Comparison of ENCODE assay signal across 26 cellular contexts in the genomic region with DNA sequence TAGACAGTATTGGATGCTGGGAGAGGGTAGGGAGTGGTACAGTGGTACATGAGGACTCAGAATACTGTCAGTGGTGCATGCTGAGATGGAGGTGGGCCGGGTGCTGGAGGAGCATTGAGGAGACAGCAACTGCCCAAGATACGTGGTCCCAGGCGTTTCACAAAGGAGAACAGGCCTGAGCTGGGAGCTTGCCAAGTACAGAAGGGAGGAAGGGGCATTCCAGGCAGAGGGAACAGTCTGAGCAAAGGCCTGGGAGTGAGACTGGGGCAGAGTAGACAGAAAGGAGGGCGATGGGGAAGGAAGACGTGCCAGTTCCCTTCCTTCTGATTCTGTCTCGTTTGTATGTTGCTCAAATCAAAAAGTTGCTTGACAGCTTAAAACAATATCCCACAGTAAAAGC.
"Had no signal": no experiment of that assay in that cellular context is flagged by ENCODE, and none has a peak within 500 bp of the region (broad histone marks: within the 10 kb centered on the region; RNA-seq: fewer than 3 reads in every experiment).

No MANE protein-coding gene starts in this region.

- H3K27me3 Mint-ChIP-seq: effector memory CD8-positive, alpha-beta T cell; naive B cell; naive thymus-derived CD8-positive, alpha-beta T cell had no signal

- H3K27me3 ChIP-seq: colonic mucosa, esophagus squamous epithelium, gastrocnemius medialis, heart right ventricle, left lung had no signal

- H3K4me1 Mint-ChIP-seq: mesothelial cell of epicardium, naive B cell had no signal

- ATAC-seq: effector memory CD8-positive, alpha-beta T cell; esophagus mucosa; gastrocnemius medialis; heart right ventricle; left cardiac atrium; left lung; left ventricle myocardium superior; lower lobe of right lung; mucosa of descending colon; naive thymus-derived CD8-positive, alpha-beta T cell had no signal

- H3K27ac Mint-ChIP-seq: dendritic cell treated with granulocyte-macrophage colony-stimulating factor and Interleukin-4, amounts not matched to agents 40 ng/mL and 50 ng/mL, for 4 days; endodermal cell; mesothelial cell of epicardium had no signal

- H3K36me3 ChIP-seq: colonic mucosa, gastrocnemius medialis, heart right ventricle had no signal

- H3K9me3 ChIP-seq: colonic mucosa, esophagus squamous epithelium, gastrocnemius medialis, left lung, lower lobe of right lung, mucosa of descending colon had no signal

- H3K4me3 ChIP-seq: colonic mucosa, esophagus squamous epithelium, gastrocnemius medialis, heart right ventricle, left lung, lower lobe of right lung, mucosa of descending colon had no signal

- H3K9me3 Mint-ChIP-seq: effector memory CD8-positive, alpha-beta T cell; endodermal cell; naive thymus-derived CD8-positive, alpha-beta T cell had no signal

- H3K4me3 Mint-ChIP-seq: dendritic cell treated with granulocyte-macrophage colony-stimulating factor and Interleukin-4, amounts not matched to agents 40 ng/mL and 50 ng/mL, for 4 days; effector memory CD8-positive, alpha-beta T cell; endodermal cell; mesothelial cell of epicardium; naive B cell; naive thymus-derived CD8-positive, alpha-beta T cell had no signal

- H3K27ac ChIP-seq: colonic mucosa, epithelial cell of prostate, esophagus squamous epithelium, gastrocnemius medialis, heart right ventricle, left lung, lower lobe of right lung had no signal

- H3K4me1 ChIP-seq: colonic mucosa, esophagus squamous epithelium, gastrocnemius medialis, heart right ventricle, left lung, lower lobe of right lung had no signal

- DNase-seq: colonic mucosa; cortex of kidney; effector CD8-positive, alpha-beta T cell; effector memory CD8-positive, alpha-beta T cell; endodermal cell; erythroblast; esophagus squamous epithelium; foreskin fibroblast; foreskin melanocyte; gastrocnemius medialis; glutamatergic neuron; head of caudate nucleus; heart right ventricle; hippocampal formation; left cardiac atrium; left lung; left ventricle myocardium superior; lower lobe of right lung; mesenchymal stem cell; mucosa of descending colon; naive B cell; naive thymus-derived CD8-positive, alpha-beta T cell had no signal
